ENCODE assay signal across 9 cellular contexts in the genomic region with DNA sequence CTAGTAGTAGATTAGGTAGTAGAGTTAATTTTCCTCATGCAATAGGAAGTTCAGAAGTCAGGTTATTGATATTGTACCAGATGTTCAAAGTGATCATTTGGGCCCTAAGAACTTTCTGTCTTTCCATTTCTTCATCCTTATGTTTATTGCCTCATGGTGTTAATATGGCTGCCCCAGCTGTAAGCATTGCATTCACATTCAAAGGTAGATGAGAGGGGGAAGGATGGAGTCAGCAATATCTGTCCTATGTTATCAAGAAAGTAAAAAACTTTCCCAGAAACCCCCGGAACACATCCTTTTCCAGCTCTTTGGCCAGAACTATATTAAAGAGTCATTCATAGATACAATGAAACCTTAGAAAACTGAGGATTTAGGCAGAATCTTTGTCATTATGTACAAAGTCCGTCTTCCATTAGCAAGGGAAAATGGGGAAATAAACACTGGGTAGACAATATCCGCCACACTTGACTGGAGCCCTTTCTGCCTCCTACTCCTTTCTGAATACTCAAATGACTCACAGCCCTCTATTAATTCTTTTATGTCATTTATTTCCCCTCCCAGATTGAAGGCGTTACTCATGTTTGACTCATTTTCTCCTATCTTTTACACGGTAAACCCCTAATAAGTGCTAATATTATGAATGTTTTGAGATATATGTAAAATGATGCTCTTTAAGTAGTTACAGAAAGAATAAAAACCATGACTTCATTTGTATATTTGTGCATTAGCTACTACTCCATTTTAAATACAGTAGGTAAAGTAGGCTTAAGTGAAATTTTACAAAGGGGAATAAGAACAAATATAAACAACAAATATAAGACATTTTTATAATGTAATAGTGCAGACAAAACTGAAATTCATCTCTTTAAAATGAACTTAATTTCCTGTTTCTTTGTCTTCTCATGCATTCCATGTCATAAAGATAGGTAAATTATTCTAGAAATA.
A peak's percentile ranks its signal among the peaks of the same experiment; 100 is the strongest.
DNase-seq lines count a peak whose midpoint lies in the region; ATAC-seq, FAIRE-seq and TF ChIP-seq lines count a peak whose summit lies in the region.
"Had no signal": no experiment of that assay in that cellular context is flagged by ENCODE, and none has a peak within 500 bp of the region (broad histone marks: within the 10 kb centered on the region; RNA-seq: fewer than 3 reads in every experiment).

No MANE protein-coding gene starts in this region.

- ATAC-seq in GM21786 (IDR thresholded peaks at IDR 0.05; ENCODE audit: unreplicated experiment) (peak; percentile 76), HG03575 (IDR thresholded peaks at IDR 0.05; ENCODE audit: extremely low read depth, insufficient number of reproducible peaks, low FRiP score, unreplicated experiment) (peak; percentile 76), psoas muscle (no peak)

- H3K4me3 ChIP-seq in psoas muscle: no peak overlapping the region

- no peaks in the 10 kb centered on the region for H3K27me3 ChIP-seq in psoas muscle (ENCODE audit: insufficient read depth in 3 of 3, low read length in 2 of 3)

- no peaks in the 10 kb centered on the region for H3K9me3 ChIP-seq in psoas muscle

- no peaks in the 10 kb centered on the region for H3K36me3 ChIP-seq in psoas muscle (ENCODE audit: insufficient read depth in 1 of 2, low read depth in 1 of 2)

- no peak overlapping the region for H3K27ac ChIP-seq in psoas muscle

- DNase-seq in GM18507 (ENCODE audit: extremely low spot score, insufficient read length, low read depth): peak; percentile 17
- DNase-seq in germinal center (ENCODE audit: low spot score): peak; percentile 22
- no peak for DNase-seq in 8988T
- DNase-seq in hepatic stellate cell (ENCODE audit: low spot score): no peak
- no peak for DNase-seq in psoas muscle
- no peak for DNase-seq in NCI-H526 treated with DMSO at 0.1 percent for 48 hours (lab: John Stamatoyannopoulos, UW)
- DNase-seq: activated naive CD4-positive, alpha-beta T cell treated with anti-CD3 and anti-CD28 coated beads, Interleukin-2, amount 10 ng/mL, durations not matched to agents 7 days and 5 days had no signal

- FAIRE-seq in GM18507 (lab: Jason Lieb, UNC): peak; percentile 86

- TF ChIP-seq CTCF in psoas muscle (IDR thresholded peaks at IDR 0.05): no peak

- intact Hi-C loops in psoas muscle (cut with DNase I): no loop called here

- H3K4me1 ChIP-seq in psoas muscle: no peaks in the 10 kb centered on the region

- 70 to 89% (median 80%) methylated on average over 5 of the region's 5 CpGs for WGBS in psoas muscle, 3 donors

Comparison
In these comparisons a context has a peak if more than half of its experiments do, and no peak if none do; other contexts are left out.
1. DNase-seq: peak in GM18507 (single experiment) and germinal center (single experiment); none in 8988T (single experiment), hepatic stellate cell (single experiment), psoas muscle (0 of 2) and NCI-H526 treated with DMSO at 0.1 percent for 48 hours (single experiment).
2. ATAC-seq: peak in GM21786 (single experiment) and HG03575 (single experiment); none in psoas muscle (0 of 4).